ENCODE assay signal across 18 cellular contexts in genomic region chrX:1400731-1401471, GRCh38. TPM values are rescaled to one million over a fixed set of nuclear protein-coding genes. Genes with fewer than 3 reads are reported as not detected.
DNase-seq lines count a peak whose midpoint lies in the region; ATAC-seq and TF ChIP-seq lines count a peak whose summit lies in the region.
"Had no signal": no experiment of that assay in that cellular context is flagged by ENCODE, and none has a peak within 500 bp of the region (broad histone marks: within the 10 kb centered on the region; RNA-seq: fewer than 3 reads in every experiment).

No MANE protein-coding gene starts in this region.

- DNase-seq in DND-41 = no peak
- DNase-seq in endodermal cell = peak; percentile 97
- DNase-seq in lower lobe of right lung = peak; percentile 49
- DNase-seq in activated gamma-delta T cell treated with Interleukin-2 at 50 U/mL for 16 hours = no peak
- no peak for DNase-seq in DMS79 treated with DMSO at 0.1 percent for 48 hours (lab: John Stamatoyannopoulos, UW)
- DNase-seq in NCI-H1105 (lab: John Stamatoyannopoulos, UW) = no peak
- DNase-seq: BE2C; effector memory CD4-positive, alpha-beta T cell; hypothalamus; NCI-H2029; NCI-H524; stimulated activated naive CD4-positive, alpha-beta T cell had no signal

- no peaks in the 10 kb centered on the region for H3K9me3 Mint-ChIP-seq in endodermal cell

- H3K36me3 ChIP-seq in DND-41 (ENCODE audit: insufficient read depth, low read length) (peaks cover 92% of the 10 kb centered on the region), HEK293 (ENCODE audit: control insufficient read depth in 2 of 2, insufficient read depth in 1 of 2, low read length in 2 of 2) (peaks cover 53 to 87% of the 10 kb centered on the region in 2 experiments), endodermal cell (ENCODE audit: control insufficient read depth, insufficient read depth, low read length) (peaks cover 59% of the 10 kb centered on the region), lower lobe of right lung (peaks cover 57% of the 10 kb centered on the region)
- H3K36me3 ChIP-seq: BE2C had no signal

- H3K36me3 Mint-ChIP-seq in endodermal cell (ENCODE audit: low read depth) = peaks cover 34% of the 10 kb centered on the region
- H3K36me3 Mint-ChIP-seq: activated naive CD8-positive, alpha-beta T cell had no signal

- intact Hi-C loops in lower lobe of right lung (cut with DNase I) = no loop called here

- no peaks in the 10 kb centered on the region for H3K27me3 ChIP-seq in DND-41 (ENCODE audit: insufficient read depth, low read length, poor library complexity)
- no peaks in the 10 kb centered on the region for H3K27me3 ChIP-seq in endodermal cell (ENCODE audit: control insufficient read depth, insufficient read depth, low read length, poor library complexity, severe bottlenecking)
- H3K27me3 ChIP-seq in lower lobe of right lung (ENCODE audit: low read depth) = no peaks in the 10 kb centered on the region
- H3K27me3 ChIP-seq: BE2C, breast epithelium, tibial nerve had no signal

- H3K9me3 ChIP-seq in DND-41 (ENCODE audit: insufficient read depth, low read length, severe bottlenecking) (no peaks in the 10 kb centered on the region), HEK293 (ENCODE audit: control insufficient read depth, insufficient read depth, low read depth, low read length) (no peaks in the 10 kb centered on the region), endodermal cell (ENCODE audit: control insufficient read depth, low read length) (no peaks in the 10 kb centered on the region), lower lobe of right lung (no peaks in the 10 kb centered on the region)
- H3K9me3 ChIP-seq: BE2C, breast epithelium, tibial nerve had no signal

- H4K20me1 ChIP-seq in DND-41 (ENCODE audit: insufficient read depth, low read length) = peaks cover 18% of the 10 kb centered on the region

- H3K4me2 ChIP-seq in DND-41 (ENCODE audit: insufficient read depth, low read length) = no peak overlapping the region

- H3K27ac Mint-ChIP-seq in endodermal cell = no peak overlapping the region
- H3K27ac Mint-ChIP-seq: activated naive CD8-positive, alpha-beta T cell had no signal

- POLR2A ChIA-PET in HEK293 (lab: Yijun Ruan, JAX) = no interaction called here

- H3K27ac ChIP-seq in DND-41 (ENCODE audit: low read length) = no peak overlapping the region
- H3K27ac ChIP-seq in HEK293 (ENCODE audit: extremely low read depth, low read depth, low read length) = no peak overlapping the region
- H3K27ac ChIP-seq in endodermal cell (ENCODE audit: low read depth, low read length) = no peak overlapping the region
- no peak overlapping the region for H3K27ac ChIP-seq in lower lobe of right lung
- H3K27ac ChIP-seq: breast epithelium, parathyroid adenoma, tibial nerve had no signal

- CTCF ChIA-PET in HEK293 (lab: Yijun Ruan, JAX) = no interaction called here

- no peaks in the 10 kb centered on the region for H3K27me3 Mint-ChIP-seq in endodermal cell (ENCODE audit: insufficient read depth)
- H3K27me3 Mint-ChIP-seq: activated naive CD8-positive, alpha-beta T cell had no signal

- H2AFZ ChIP-seq in DND-41 (ENCODE audit: low read depth, low read length) = no peak overlapping the region
- H2AFZ ChIP-seq: parathyroid adenoma had no signal

- TF ChIP-seq CTCF in DND-41 (IDR thresholded peaks at IDR 0.05; ENCODE audit: borderline replicate concordance, extremely low read depth, low read length, poor library complexity, severe bottlenecking) (no peak), HEK293 (tag by site-specific recombination; IDR thresholded peaks at IDR 0.05) (no peak), endodermal cell (conservative IDR thresholded peaks at IDR 0.05) (no peak), lower lobe of right lung (IDR thresholded peaks at IDR 0.05) (no peak)

- ATAC-seq in DND-41 (ENCODE audit: insufficient read depth, low read depth) (peak; percentile 11; the same call in 1 of the 3 replicates), lower lobe of right lung (peak in 1 of 2 donors; percentile 20), GM19324 (IDR thresholded peaks at IDR 0.05; ENCODE audit: low FRiP score, unreplicated experiment) (no peak)

- 89 to 90% methylated on average over 20 to 27 of the region's 27 CpGs for WGBS in endodermal cell (ENCODE audit: insufficient coverage in 1 of 2, insufficient read length in 1 of 2), 2 experiments

- H3K4me1 ChIP-seq in DND-41 (ENCODE audit: insufficient read depth, low read length) (peaks cover under 1% of the 10 kb centered on the region; the same call in 1 of the 2 replicates), HEK293 (ENCODE audit: control insufficient read depth, insufficient read depth, low read length) (no peaks in the 10 kb centered on the region), endodermal cell (ENCODE audit: control insufficient read depth, insufficient read depth, low read length) (no peaks in the 10 kb centered on the region), lower lobe of right lung (no peaks in the 10 kb centered on the region)
- H3K4me1 ChIP-seq: BE2C, breast epithelium, parathyroid adenoma, tibial nerve had no signal

- H3K79me2 ChIP-seq in DND-41 (ENCODE audit: insufficient read depth, low read length) = peaks cover 11% of the 10 kb centered on the region

- H3K9ac ChIP-seq in DND-41 (ENCODE audit: low read depth, low read length) (no peak overlapping the region), endodermal cell (ENCODE audit: extremely low read depth, low read length, poor library complexity, severe bottlenecking) (no peak overlapping the region)
- H3K9ac ChIP-seq: parathyroid adenoma had no signal

- H3K4me1 Mint-ChIP-seq in endodermal cell = peaks cover 2% of the 10 kb centered on the region

- H3K4me3 ChIP-seq in DND-41 (ENCODE audit: low read depth in 1 of 2, low read length in 2 of 2) (no peak overlapping the region), HEK293 (ENCODE audit: low read depth, low read length) (no peak overlapping the region), endodermal cell (ENCODE audit: low read length) (no peak overlapping the region), lower lobe of right lung (no peak overlapping the region)
- H3K4me3 ChIP-seq: breast epithelium, tibial nerve had no signal

- H3K4me3 Mint-ChIP-seq in endodermal cell = no peak overlapping the region
- H3K4me3 Mint-ChIP-seq: activated naive CD8-positive, alpha-beta T cell had no signal

TF ChIP-seq in HEK293, 187 proteins besides CTCF, POLR2A, EP300 and RAD21:
- TF ChIP-seq EGR2 (tag by site-specific recombination; IDR thresholded peaks at IDR 0.05; ENCODE audit: low read depth) = peak; percentile 72
- 0 out of 2 replicates have a peak, but pooled peaks have one; percentile 35 for TF ChIP-seq SP3 (tag by site-specific recombination; IDR thresholded peaks at IDR 0.05)
- no peak for TF ChIP-seq ZNF398 (tag by site-specific recombination; IDR thresholded peaks at IDR 0.05)
- TF ChIP-seq KLF1 (tag by site-specific recombination; IDR thresholded peaks at IDR 0.05) = peak; percentile 64
- TF ChIP-seq SP2 (tag by site-specific recombination; IDR thresholded peaks at IDR 0.05) = 0 out of 2 replicates have a peak, but pooled peaks have one; percentile 27
- no peak for TF ChIP-seq GLI2 (tag by site-specific recombination; IDR thresholded peaks at IDR 0.05; ENCODE audit: borderline replicate concordance, low read depth)

RNA-seq across cellular contexts. Expression of gene SLC25A6, which starts 9.0 kb away (rescaled TPM):
- total RNA-seq in endodermal cell = 100 to 1,000 TPM; 424 to 429 TPM
- polyA plus RNA-seq in endodermal cell (2013, experiment 1 of 2) = 420 TPM
- polyA plus RNA-seq in endodermal cell (2013, experiment 2 of 2) = 381 TPM
- total RNA-seq in lower lobe of right lung = 335 TPM

RNA-seq across cellular contexts. Expression of gene ASMTL, which starts 51.8 kb away (rescaled TPM):
- total RNA-seq in endodermal cell = 10 to 100 TPM; 46.7 to 80.9 TPM
- polyA plus RNA-seq in endodermal cell (2013, experiment 1 of 2) = 48.3 TPM
- polyA plus RNA-seq in endodermal cell (2013, experiment 2 of 2) = 43.1 TPM
- 19.1 TPM for total RNA-seq in lower lobe of right lung

Comparison
In these comparisons a context has a peak if more than half of its experiments do, and no peak if none do; other contexts are left out.
1. DNase-seq: peak in endodermal cell (single experiment) and lower lobe of right lung (single experiment); none in DND-41 (single experiment), activated gamma-delta T cell treated with Interleukin-2 at 50 U/mL for 16 hours (single experiment), DMS79 treated with DMSO at 0.1 percent for 48 hours (single experiment) and NCI-H1105 (single experiment).